In the genomic region with DNA sequence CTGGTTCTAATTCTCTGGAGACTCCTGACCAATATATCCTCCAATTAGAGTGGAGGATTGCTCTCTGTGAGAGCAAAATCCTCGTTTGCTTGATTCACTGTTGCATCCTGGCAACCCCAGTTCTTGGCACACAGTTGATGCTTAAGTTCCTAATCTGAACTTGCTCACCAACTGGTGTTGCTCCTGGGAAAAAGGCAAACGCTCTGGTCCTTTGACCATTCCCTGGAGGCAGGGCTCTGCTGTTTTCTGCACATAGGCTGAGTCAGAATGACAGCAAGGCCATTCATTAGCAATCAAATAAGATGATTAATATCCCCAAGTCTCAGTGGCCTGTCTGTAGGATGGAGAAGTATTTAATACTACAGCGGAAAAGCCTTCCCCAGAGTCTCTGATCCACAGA, we compare ENCODE assay signal across 28 cellular contexts.
DNase-seq lines count a peak whose midpoint lies in the region; ATAC-seq and TF ChIP-seq lines count a peak whose summit lies in the region.
"Had no signal": no experiment of that assay in that cellular context is flagged by ENCODE, and none has a peak within 500 bp of the region (broad histone marks: within the 10 kb centered on the region; RNA-seq: fewer than 3 reads in every experiment).

No MANE protein-coding gene starts in this region.

- no peaks in the 10 kb centered on the region for H3K36me3 ChIP-seq in A673 (ENCODE audit: insufficient read depth, low read length, poor library complexity, severe bottlenecking)
- H3K36me3 ChIP-seq: prostate gland, uterus had no signal

- TF ChIP-seq CTCF in fibroblast of mammary gland (conservative IDR thresholded peaks at IDR 0.05; ENCODE audit: control insufficient read depth, insufficient read depth, low read depth, low read length): no peak
- no peak for TF ChIP-seq CTCF in A673 (conservative IDR thresholded peaks at IDR 0.05; ENCODE audit: low read depth, low read length)

- BruUV-seq in A673 (replicated peaks; lab: Mats Ljungman, UMichigan): no TSS peak

- in situ Hi-C loops in SK-MEL-5 (cut with HindIII; ENCODE audit: low pct_unique_long_range_greater_than_20kb, low sequenced_read_pairs): no loop called here

- peak; percentile 35 for DNase-seq in EL
- peak; percentile 61 for DNase-seq in SK-MEL-5 (ENCODE audit: low read depth, low spot score)
- peak; percentile 65 for DNase-seq in fibroblast of mammary gland (ENCODE audit: low read depth)
- peak; percentile 47 for DNase-seq in superior temporal gyrus (ENCODE audit: extremely low spot score)
- DNase-seq in MV-4-11 (lab: John Stamatoyannopoulos, UW): no peak
- no peak for DNase-seq in DMS153 (lab: John Stamatoyannopoulos, UW)
- no peak for DNase-seq in A673 (ENCODE audit: low spot score)
- DNase-seq: activated CD4-positive, alpha-beta T cell treated with anti-CD3 and anti-CD28 coated beads for 48 hours; activated CD8-positive, alpha-beta memory T cell treated with anti-CD3 and anti-CD28 coated beads for 24 hours; activated gamma-delta T cell; activated T-cell treated with anti-CD3 and anti-CD28 coated beads, Interleukin-2, amount 50 U/mL, for 24 hours; body of pancreas; DMS53; GF-D8; left colon; MM.1S; NCI-H1417; NCI-H345; sigmoid colon; stimulated activated CD4-positive, alpha-beta T cell treated with anti-CD3 and anti-CD28 coated beads, Interleukin-4, amount 100 ng/mL, for 4 hours; T-helper 2 cell; testis; uterus had no signal

- CTCF ChIA-PET in A673 (lab: Charles Lee): no interaction called here

- ATAC-seq in GM21447 (IDR thresholded peaks at IDR 0.05; ENCODE audit: unreplicated experiment): no peak
- ATAC-seq: body of pancreas; left colon; stimulated activated memory B cell treated with anti-CD40 and anti-IgM and Interleukin-4, amounts not matched to agents 10 μg/mL and 1 μg/mL and 100 μg/mL, for 72 hours had no signal

- intact Hi-C loops in A673 (cut with micrococcal nuclease; ENCODE audit: unreplicated experiment): no loop called here

- H3K27me3 ChIP-seq in A673 (replicated peaks; ENCODE audit: insufficient read depth, low read depth, low read length, poor library complexity): no peaks in the 10 kb centered on the region
- H3K27me3 ChIP-seq: body of pancreas, sigmoid colon, testis, uterus had no signal

- H3K4me3 ChIP-seq in fibroblast of mammary gland (ENCODE audit: control insufficient read depth, low read depth, low read length) (no peak overlapping the region), A673 (ENCODE audit: low read depth, low read length, poor library complexity, severe bottlenecking) (no peak overlapping the region)
- H3K4me3 ChIP-seq: body of pancreas, hepatocyte, prostate gland, sigmoid colon, SK-N-MC, testis, uterus had no signal

- no peaks in the 10 kb centered on the region for H3K4me1 ChIP-seq in A673 (ENCODE audit: insufficient read depth, low read length, poor library complexity, severe bottlenecking)
- H3K4me1 ChIP-seq: body of pancreas, prostate gland had no signal

- H3K27ac ChIP-seq in A673 (ENCODE audit: low read depth, low read length, poor library complexity, severe bottlenecking): no peak overlapping the region
- H3K27ac ChIP-seq: body of pancreas, hepatocyte, prostate gland, sigmoid colon, SK-N-MC, testis, uterus had no signal

- POLR2A ChIA-PET in A673 (lab: Charles Lee; ENCODE audit: low non-redundant PET): no interaction called here

- H3K9me3 ChIP-seq in A673 (ENCODE audit: low read depth, low read length, poor library complexity, severe bottlenecking): no peaks in the 10 kb centered on the region
- H3K9me3 ChIP-seq: body of pancreas, prostate gland, sigmoid colon, testis, uterus had no signal

Comparison
In these comparisons a context has a peak if more than half of its experiments do, and no peak if none do; other contexts are left out.
1. DNase-seq: peak in EL (single experiment), SK-MEL-5 (single experiment), fibroblast of mammary gland (single experiment) and superior temporal gyrus (single experiment); none in MV-4-11 (single experiment), DMS153 (single experiment) and A673 (single experiment).